8 cellular contexts compared by ENCODE assay signal in the genomic region with DNA sequence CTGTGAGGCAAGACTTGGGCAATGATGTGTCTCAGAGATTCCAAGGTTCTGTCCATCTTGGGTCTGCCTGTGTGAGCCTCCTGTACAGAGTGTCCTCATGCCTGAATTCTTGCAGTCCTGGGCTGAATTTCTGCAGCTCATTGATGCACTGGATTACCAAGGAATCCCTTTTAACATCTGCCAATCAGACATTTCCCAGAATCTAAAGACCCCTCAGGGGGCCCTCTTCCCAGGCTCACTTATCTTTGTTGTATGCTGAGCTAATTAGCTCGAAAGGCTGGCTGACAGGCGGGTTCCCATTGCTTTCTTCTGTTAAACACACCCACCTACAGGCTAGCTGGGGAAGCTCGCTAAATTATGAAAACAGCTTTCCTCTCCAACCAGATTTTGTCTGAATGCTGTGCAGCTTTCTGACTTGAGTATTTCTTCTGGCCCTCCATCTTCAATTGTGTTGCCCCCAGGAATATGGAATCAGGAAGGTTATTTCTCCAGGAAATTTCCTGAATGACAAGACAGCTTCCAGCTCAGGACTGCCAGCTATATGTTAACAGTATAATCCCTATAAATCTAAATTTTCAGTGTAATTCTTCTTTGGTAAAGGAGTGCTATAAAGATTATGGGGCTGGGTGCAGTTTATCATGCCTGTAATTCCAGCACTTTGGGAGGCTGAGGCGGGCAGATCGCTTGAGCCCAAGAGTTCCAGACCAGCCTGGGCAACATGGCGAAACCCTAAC. TPM values are rescaled to one million over a fixed set of nuclear protein-coding genes. Genes with fewer than 3 reads are reported as not detected.
DNase-seq lines count a peak whose midpoint lies in the region; TF ChIP-seq lines count a peak whose summit lies in the region.

A gene (minus strand): TSS at position 91 of the 734 bp plus-strand sequence. CDS start 35 bp downstream, at position 56.

- no peak within 1 kb of the TSS for H3K9ac ChIP-seq in SK-N-SH

- H3K4me2 ChIP-seq in SK-N-SH, result no peak within 1 kb of the TSS

- peaks cover 0 to 3% of the 10 kb centered on the region in 2 experiments; a peak in 2 of 4 replicates for H3K4me1 ChIP-seq in SK-N-SH (ENCODE audit: control insufficient read depth in 1 of 2, insufficient read depth in 2 of 2, low read depth in 1 of 2, low read length in 1 of 2)

- H3K9me3 ChIP-seq in SK-N-SH, result no peaks in the 10 kb centered on the region

- H3K4me3 ChIP-seq in H7 (ENCODE audit: insufficient read depth, low read depth, low read length) (no peak within 1 kb of the TSS), SK-N-SH (ENCODE audit: low read depth in 2 of 2, low read length in 1 of 2) (no peak within 1 kb of the TSS), epithelial cell of esophagus (ENCODE audit: low read length) (no peak within 1 kb of the TSS)

- WGBS in SK-N-SH (ENCODE audit: low lambda C conversion rate), result 2% methylated on average over 3 of the region's 6 CpGs

- TF ChIP-seq CTCF in SK-N-SH (IDR thresholded peaks at IDR 0.05) (peak; percentile 67), epithelial cell of esophagus (IDR thresholded peaks at IDR 0.05; ENCODE audit: insufficient read depth, low read depth, low read length, missing control alignments) (peak; percentile 69)

- no peaks in the 10 kb centered on the region for H3K79me2 ChIP-seq in SK-N-SH (ENCODE audit: insufficient read depth)

- H3K36me3 ChIP-seq in H7 (replicated peaks; ENCODE audit: control insufficient read depth, insufficient read depth, low read length) (no peaks in the 10 kb centered on the region), SK-N-SH (replicated peaks in 1 of 2; ENCODE audit: control insufficient read depth in 1 of 2, insufficient read depth in 2 of 2, low read length in 1 of 2) (no peaks in the 10 kb centered on the region)

- H3K27me3 ChIP-seq in H7 (ENCODE audit: control insufficient read depth, insufficient read depth, low read length) (no peaks in the 10 kb centered on the region), SK-N-SH (ENCODE audit: insufficient read depth) (no peaks in the 10 kb centered on the region)

- peak in 1 of 2 experiments; percentile 56; a peak in 1 of 4 replicates for TF ChIP-seq EP300 in SK-N-SH (IDR thresholded peaks at IDR 0.05; ENCODE audit: borderline replicate concordance in 1 of 2, low read depth in 1 of 2, low read length in 1 of 2)

- peak; percentile 8 to 25 for DNase-seq in stimulated activated CD4-positive, alpha-beta T cell treated with anti-CD3 and anti-CD28 coated beads, Interleukin-2, amount 100 ng/mL, for 24 hours
- no peak for DNase-seq in stimulated activated CD4-positive, alpha-beta T cell treated with anti-CD3 and anti-CD28 coated beads, Interleukin-2, amount 100 ng/mL, for 48 hours
- DNase-seq in H7 (peak; percentile 24), LoVo (ENCODE audit: low spot score) (peak; percentile 29), SK-N-SH (peak; percentile 68), epithelial cell of esophagus (ENCODE audit: low read depth) (peak; percentile 57), midbrain (lab: John Stamatoyannopoulos, UW) (peak; percentile 83), NCI-H1930 (lab: John Stamatoyannopoulos, UW) (no peak)

- H2AFZ ChIP-seq in SK-N-SH (ENCODE audit: low read depth), result no peak within 1 kb of the TSS; the same call in 1 of the 2 replicates

- no peaks in the 10 kb centered on the region for H3F3A ChIP-seq in SK-N-SH (replicated peaks; ENCODE audit: insufficient read depth)

- CTCF ChIA-PET in SK-N-SH (lab: Yijun Ruan, JAX), result interaction anchor here (0.6 to 5.6 kb wide), 39 partner anchors 8 to 529 kb away, joined by 3 to 60 read pairs (median 4); a partner anchor contains a TSS

- H4K20me1 ChIP-seq in SK-N-SH (ENCODE audit: insufficient read depth), result no peaks in the 10 kb centered on the region

- TF ChIP-seq RAD21 in SK-N-SH (IDR thresholded peaks at IDR 0.05; ENCODE audit: low read length), result peak; percentile 88

- H3K9me2 ChIP-seq in SK-N-SH, result no peaks in the 10 kb centered on the region

- H3K27ac ChIP-seq in SK-N-SH (ENCODE audit: low read depth in 2 of 2, low read length in 1 of 2), result no peak within 1 kb of the TSS

- POLR2A ChIA-PET in SK-N-SH (lab: Yijun Ruan, JAX), result no interaction called here

TF ChIP-seq in SK-N-SH, 30 proteins besides CTCF, POLR2A, EP300 and RAD21:
- TF ChIP-seq CHD2 (IDR thresholded peaks at IDR 0.05; ENCODE audit: low read length, partially characterized antibody), result peak; percentile 58
- no peak for TF ChIP-seq FOXM1 (IDR thresholded peaks at IDR 0.05; ENCODE audit: low read depth)
- TF ChIP-seq, protein P1, sequence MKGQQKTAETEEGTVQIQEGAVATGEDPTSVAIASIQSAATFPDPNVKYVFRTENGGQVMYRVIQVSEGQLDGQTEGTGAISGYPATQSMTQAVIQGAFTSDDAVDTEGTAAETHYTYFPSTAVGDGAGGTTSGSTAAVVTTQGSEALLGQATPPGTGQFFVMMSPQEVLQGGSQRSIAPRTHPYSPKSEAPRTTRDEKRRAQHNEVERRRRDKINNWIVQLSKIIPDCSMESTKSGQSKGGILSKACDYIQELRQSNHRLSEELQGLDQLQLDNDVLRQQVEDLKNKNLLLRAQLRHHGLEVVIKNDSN (IDR thresholded peaks at IDR 0.05; ENCODE audit: borderline replicate concordance, low read depth), result no peak
- peak; percentile 41; the same call in 1 of the 2 replicates for TF ChIP-seq RCOR1 (IDR thresholded peaks at IDR 0.05; ENCODE audit: low read length)
- TF ChIP-seq SMC3 (IDR thresholded peaks at IDR 0.05; ENCODE audit: low read depth, low read length), result peak; percentile 69
- TF ChIP-seq GATA2 (CRISPR knock-in tag; IDR thresholded peaks at IDR 0.05), result peak; percentile 70

RNA-seq across cellular contexts. Expression of the gene that starts here (rescaled TPM):
- total RNA-seq in H7 (2014; rRNA removed; shearing (Covaris generic)), result 0.14 TPM in 1 of 2 replicates, not detected in the other
- polyA plus RNA-seq in SK-N-SH (2012; rRNA removed), result 0.02 TPM in 1 of 2 replicates, not detected in the other
- 0.01 TPM in 2 replicates for polyA plus RNA-seq in SK-N-SH (2012; cell fraction: cytosol; rRNA removed)
- polyA plus RNA-seq in SK-N-SH (2012; cell fraction: nucleus; rRNA removed), result 0.01 TPM in 1 of 2 replicates, not detected in the other

Comparison
In these comparisons a context has a peak if more than half of its experiments do, and no peak if none do; other contexts are left out.
1. DNase-seq: peak in stimulated activated CD4-positive, alpha-beta T cell treated with anti-CD3 and anti-CD28 coated beads, Interleukin-2, amount 100 ng/mL, for 24 hours (2 of 2), LoVo (single experiment), epithelial cell of esophagus (single experiment) and midbrain (single experiment); none in stimulated activated CD4-positive, alpha-beta T cell treated with anti-CD3 and anti-CD28 coated beads, Interleukin-2, amount 100 ng/mL, for 48 hours (0 of 2) and NCI-H1930 (0 of 2).
2. Peak in DNase-seq in H7; RNA of the gene not detected or under 1 TPM.
3. Peak in DNase-seq in SK-N-SH; RNA of the gene not detected or under 1 TPM.